In the genomic region with DNA sequence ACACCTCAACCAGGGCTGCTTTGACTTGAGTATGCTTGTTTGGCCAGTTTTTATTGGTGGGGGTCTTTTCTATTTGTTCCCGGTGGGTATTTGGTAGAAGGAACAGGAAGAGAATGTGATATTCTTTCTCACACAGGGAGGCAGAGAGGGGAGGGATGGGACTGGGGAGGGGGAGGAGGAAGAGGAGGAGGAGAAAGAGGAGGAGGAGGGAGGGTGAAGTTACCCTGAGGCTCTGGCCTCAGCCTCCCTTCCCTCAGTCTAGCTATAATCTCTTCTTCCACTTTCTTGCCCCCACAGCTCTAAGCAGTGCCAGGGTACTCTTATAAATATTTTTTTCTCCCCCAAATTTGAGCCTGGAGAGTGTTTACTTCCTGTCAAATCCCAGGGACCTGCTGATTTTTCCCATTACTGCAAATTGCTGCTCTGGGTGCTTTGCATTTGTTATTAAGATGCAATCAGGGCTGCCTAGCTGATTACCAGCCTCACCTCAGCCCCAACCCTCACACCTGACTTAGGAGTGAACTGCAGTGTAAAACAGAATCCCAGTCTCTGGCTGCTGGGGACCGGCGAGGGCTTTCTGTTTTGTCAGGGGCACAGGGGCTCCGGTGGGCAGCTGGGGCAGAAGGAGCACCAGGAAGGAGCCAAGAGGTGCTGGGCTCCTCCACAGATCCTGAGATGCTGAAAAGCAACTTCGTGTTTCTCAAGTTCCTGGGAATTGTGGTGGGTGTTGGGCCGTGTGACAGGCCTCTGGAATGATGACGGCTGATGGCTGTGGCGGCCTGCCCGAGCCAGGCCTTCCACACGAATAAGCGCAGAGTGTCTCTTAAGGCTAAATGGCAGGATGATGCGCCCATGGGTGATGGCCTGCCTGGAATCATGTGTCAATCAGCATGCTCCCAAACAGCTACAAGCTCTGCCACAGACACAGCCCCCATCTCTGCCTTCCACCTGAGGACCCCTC, we compare ENCODE assay signal across 1 cellular context.
TF ChIP-seq lines count a peak whose summit lies in the region.

No MANE protein-coding gene starts in this region.

TF ChIP-seq in neural cell, 6 proteins besides CTCF, POLR2A, EP300 and RAD21:
- TF ChIP-seq EZH2 (IDR thresholded peaks at IDR 0.05; ENCODE audit: borderline replicate concordance, insufficient read depth, low read length, poor library complexity, severe bottlenecking) (no peak), POLR2AphosphoS5 (IDR thresholded peaks at IDR 0.05) (no peak), TAF1 (IDR thresholded peaks at IDR 0.05; ENCODE audit: low read depth) (no peak)
- TF ChIP-seq, protein P1, sequence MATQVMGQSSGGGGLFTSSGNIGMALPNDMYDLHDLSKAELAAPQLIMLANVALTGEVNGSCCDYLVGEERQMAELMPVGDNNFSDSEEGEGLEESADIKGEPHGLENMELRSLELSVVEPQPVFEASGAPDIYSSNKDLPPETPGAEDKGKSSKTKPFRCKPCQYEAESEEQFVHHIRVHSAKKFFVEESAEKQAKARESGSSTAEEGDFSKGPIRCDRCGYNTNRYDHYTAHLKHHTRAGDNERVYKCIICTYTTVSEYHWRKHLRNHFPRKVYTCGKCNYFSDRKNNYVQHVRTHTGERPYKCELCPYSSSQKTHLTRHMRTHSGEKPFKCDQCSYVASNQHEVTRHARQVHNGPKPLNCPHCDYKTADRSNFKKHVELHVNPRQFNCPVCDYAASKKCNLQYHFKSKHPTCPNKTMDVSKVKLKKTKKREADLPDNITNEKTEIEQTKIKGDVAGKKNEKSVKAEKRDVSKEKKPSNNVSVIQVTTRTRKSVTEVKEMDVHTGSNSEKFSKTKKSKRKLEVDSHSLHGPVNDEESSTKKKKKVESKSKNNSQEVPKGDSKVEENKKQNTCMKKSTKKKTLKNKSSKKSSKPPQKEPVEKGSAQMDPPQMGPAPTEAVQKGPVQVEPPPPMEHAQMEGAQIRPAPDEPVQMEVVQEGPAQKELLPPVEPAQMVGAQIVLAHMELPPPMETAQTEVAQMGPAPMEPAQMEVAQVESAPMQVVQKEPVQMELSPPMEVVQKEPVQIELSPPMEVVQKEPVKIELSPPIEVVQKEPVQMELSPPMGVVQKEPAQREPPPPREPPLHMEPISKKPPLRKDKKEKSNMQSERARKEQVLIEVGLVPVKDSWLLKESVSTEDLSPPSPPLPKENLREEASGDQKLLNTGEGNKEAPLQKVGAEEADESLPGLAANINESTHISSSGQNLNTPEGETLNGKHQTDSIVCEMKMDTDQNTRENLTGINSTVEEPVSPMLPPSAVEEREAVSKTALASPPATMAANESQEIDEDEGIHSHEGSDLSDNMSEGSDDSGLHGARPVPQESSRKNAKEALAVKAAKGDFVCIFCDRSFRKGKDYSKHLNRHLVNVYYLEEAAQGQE (IDR thresholded peaks at IDR 0.05; ENCODE audit: borderline replicate concordance) = peak; percentile 46
